ENCODE assay signal across 18 cellular contexts in genomic region chr6:131282417-131282816, GRCh38.
A peak's percentile ranks its signal among the peaks of the same experiment; 100 is the strongest.
DNase-seq lines count a peak whose midpoint lies in the region; ATAC-seq and TF ChIP-seq lines count a peak whose summit lies in the region.
"Had no signal": no experiment of that assay in that cellular context is flagged by ENCODE, and none has a peak within 500 bp of the region (broad histone marks: within the 10 kb centered on the region; RNA-seq: fewer than 3 reads in every experiment).

No MANE protein-coding gene starts in this region.

- no peak overlapping the region for H3K4me2 ChIP-seq in hepatocyte

- H3K79me2 ChIP-seq in hepatocyte = peaks cover 3% of the 10 kb centered on the region

- no peaks in the 10 kb centered on the region for H3K9me2 ChIP-seq in hepatocyte (replicated peaks; ENCODE audit: insufficient read depth)

- no peaks in the 10 kb centered on the region for H3K27me3 Mint-ChIP-seq in CD4-positive, alpha-beta T cell
- no peaks in the 10 kb centered on the region for H3K27me3 Mint-ChIP-seq in activated naive CD8-positive, alpha-beta T cell treated with anti-CD3 and anti-CD28 coated beads, Interleukin-2, amount 50 U/mL, for 24 hours
- H3K27me3 Mint-ChIP-seq in activated T-helper 2 cell treated with anti-CD3 and anti-CD28 coated beads, Interferon-gamma antibody, Interleukin-2, Interleukin-4, amounts not matched to agents 10 μg/mL and 5 μg/mL and 100 μg/mL, durations not matched to agents 14 hours and 24 hours and 36 hours (ENCODE audit: low read depth) = no peaks in the 10 kb centered on the region
- H3K27me3 Mint-ChIP-seq: CD4-positive, alpha-beta memory T cell had no signal

- TF ChIP-seq CTCF in CD4-positive, alpha-beta T cell (IDR thresholded peaks at IDR 0.05) = no peak
- TF ChIP-seq CTCF in hepatocyte (IDR thresholded peaks at IDR 0.05; ENCODE audit: poor library complexity) = no peak
- no peak for TF ChIP-seq CTCF in spleen (IDR thresholded peaks at IDR 0.05 in 8 of 11, conservative IDR thresholded peaks at IDR 0.05 in 3 of 11)
- TF ChIP-seq CTCF in stomach (IDR thresholded peaks at IDR 0.05) = no peak

- H3K36me3 ChIP-seq in hepatocyte (replicated peaks; ENCODE audit: insufficient read depth, low read depth) (no peaks in the 10 kb centered on the region), spleen (peaks cover 0 to 22% (median 0%) of the 10 kb centered on the region in 6 donors), stomach (peaks cover 0 to 12% (median 7%) of the 10 kb centered on the region in 4 donors)

- no peak for TF ChIP-seq POLR2A in spleen (IDR thresholded peaks at IDR 0.05)
- TF ChIP-seq POLR2A in stomach (IDR thresholded peaks at IDR 0.05) = no peak

- no peak for TF ChIP-seq EP300 in stomach (IDR thresholded peaks at IDR 0.05)

- H3K9me3 ChIP-seq in CD4-positive, alpha-beta T cell (ENCODE audit: control insufficient read depth, low read length) = no peaks in the 10 kb centered on the region
- H3K9me3 ChIP-seq in hepatocyte (ENCODE audit: low read depth) (no peaks in the 10 kb centered on the region), spleen (no peaks in the 10 kb centered on the region), stomach (no peaks in the 10 kb centered on the region)

- no peak for DNase-seq in CD4-positive, alpha-beta T cell
- DNase-seq in activated naive CD8-positive, alpha-beta T cell treated with anti-CD3 and anti-CD28 coated beads, Interleukin-2, amount 50 U/mL, for 24 hours = no peak
- DNase-seq in hepatocyte (ENCODE audit: low spot score) (no peak), spleen (no peak), stomach (no peak)
- DNase-seq in activated T-helper 2 cell treated with anti-CD3 and anti-CD28 coated beads, Interferon-gamma antibody, Interleukin-2, Interleukin-4, amounts not matched to agents 10 μg/mL and 5 μg/mL and 100 μg/mL, durations not matched to agents 14 hours and 24 hours and 36 hours (ENCODE audit: low spot score) = no peak
- DNase-seq: Calu3; CD4-positive, alpha-beta memory T cell; DMS153; Karpas-422; MV-4-11; NCI-H1105 treated with DMSO at 0.1 percent for 48 hours; NCI-H2029 treated with DMSO at 0.1 percent for 48 hours; NCI-H226; NCI-H510A treated with DMSO at 0.1 percent for 48 hours; NCI-H748 treated with DMSO at 0.1 percent for 48 hours; NK-92 treated with Interleukin-12 subunit alpha and Interleukin-12 subunit beta, amount 100 ng/mL, for 24 hours had no signal

- H4K20me1 ChIP-seq in hepatocyte (ENCODE audit: insufficient read depth, poor library complexity, severe bottlenecking) = no peaks in the 10 kb centered on the region

- intact Hi-C loops in CD4-positive, alpha-beta T cell (cut with DNase I, micrococcal nuclease) = loop anchor here in 1 of 2 experiments (5.0 kb wide), 2 partner anchors 35 to 45 kb away; no protein-coding TSS in a partner anchor
- intact Hi-C loops in spleen (cut with DNase I; ENCODE audit: low total_unique reads) (no loop called here), stomach (cut with DNase I; ENCODE audit: low total_unique reads) (no loop called here)
- intact Hi-C loops in activated T-helper 2 cell treated with anti-CD3 and anti-CD28 coated beads, Interferon-gamma antibody, Interleukin-2, Interleukin-4, amounts not matched to agents 10 μg/mL and 5 μg/mL and 100 μg/mL, durations not matched to agents 14 hours and 24 hours and 36 hours (cut with micrococcal nuclease) = loop anchor here (5.0 kb wide), 1 partner anchor 505 kb away; no protein-coding TSS in a partner anchor

- CTCF ChIA-PET in CD4-positive, alpha-beta T cell (lab: Charles Lee) = interaction anchor here (5.2 kb wide), 1 partner anchor 83 kb away, joined by 23 read pairs; no protein-coding TSS in a partner anchor

- H3K4me1 Mint-ChIP-seq in CD4-positive, alpha-beta T cell (ENCODE audit: low read depth) = peaks cover 89% of the 10 kb centered on the region
- peaks cover 38% of the 10 kb centered on the region for H3K4me1 Mint-ChIP-seq in activated naive CD8-positive, alpha-beta T cell treated with anti-CD3 and anti-CD28 coated beads, Interleukin-2, amount 50 U/mL, for 24 hours
- H3K4me1 Mint-ChIP-seq in activated T-helper 2 cell treated with anti-CD3 and anti-CD28 coated beads, Interferon-gamma antibody, Interleukin-2, Interleukin-4, amounts not matched to agents 10 μg/mL and 5 μg/mL and 100 μg/mL, durations not matched to agents 14 hours and 24 hours and 36 hours (ENCODE audit: low read depth) = peaks cover 16% of the 10 kb centered on the region

- peak overlapping the region; percentile 96 for H3K27ac Mint-ChIP-seq in CD4-positive, alpha-beta T cell
- H3K27ac Mint-ChIP-seq in activated naive CD8-positive, alpha-beta T cell treated with anti-CD3 and anti-CD28 coated beads, Interleukin-2, amount 50 U/mL, for 24 hours = peak overlapping the region; percentile 88
- no peak overlapping the region for H3K27ac Mint-ChIP-seq in activated T-helper 2 cell treated with anti-CD3 and anti-CD28 coated beads, Interferon-gamma antibody, Interleukin-2, Interleukin-4, amounts not matched to agents 10 μg/mL and 5 μg/mL and 100 μg/mL, durations not matched to agents 14 hours and 24 hours and 36 hours

- no peak overlapping the region for H3K4me3 ChIP-seq in hepatocyte
- H3K4me3 ChIP-seq in spleen = no peak overlapping the region
- no peak overlapping the region for H3K4me3 ChIP-seq in stomach

- H3K27ac ChIP-seq in CD4-positive, alpha-beta T cell (ENCODE audit: low read depth, low read length) = no peak overlapping the region
- H3K27ac ChIP-seq in hepatocyte (peak overlapping the region; percentile 52), spleen (peak overlapping the region in 7 of 8 donors; percentile 72 to 86 (median 81)), stomach (no peak overlapping the region)

- H3K36me3 Mint-ChIP-seq in CD4-positive, alpha-beta T cell (ENCODE audit: low read depth) = peaks cover 62% of the 10 kb centered on the region
- peaks cover 13% of the 10 kb centered on the region for H3K36me3 Mint-ChIP-seq in activated naive CD8-positive, alpha-beta T cell treated with anti-CD3 and anti-CD28 coated beads, Interleukin-2, amount 50 U/mL, for 24 hours (ENCODE audit: low read depth)
- H3K36me3 Mint-ChIP-seq in activated T-helper 2 cell treated with anti-CD3 and anti-CD28 coated beads, Interferon-gamma antibody, Interleukin-2, Interleukin-4, amounts not matched to agents 10 μg/mL and 5 μg/mL and 100 μg/mL, durations not matched to agents 14 hours and 24 hours and 36 hours (ENCODE audit: low read depth) = peaks cover 32% of the 10 kb centered on the region

- H3K4me3 Mint-ChIP-seq in CD4-positive, alpha-beta T cell = no peak overlapping the region
- H3K4me3 Mint-ChIP-seq in activated naive CD8-positive, alpha-beta T cell treated with anti-CD3 and anti-CD28 coated beads, Interleukin-2, amount 50 U/mL, for 24 hours = no peak overlapping the region
- H3K4me3 Mint-ChIP-seq in activated T-helper 2 cell treated with anti-CD3 and anti-CD28 coated beads, Interferon-gamma antibody, Interleukin-2, Interleukin-4, amounts not matched to agents 10 μg/mL and 5 μg/mL and 100 μg/mL, durations not matched to agents 14 hours and 24 hours and 36 hours (ENCODE audit: low read depth) = no peak overlapping the region

- H2AFZ ChIP-seq in hepatocyte = no peak overlapping the region

- H3K4me1 ChIP-seq in hepatocyte (ENCODE audit: insufficient read depth) = peaks cover 6% of the 10 kb centered on the region
- peaks cover 0 to 29% (median 17%) of the 10 kb centered on the region in 6 donors for H3K4me1 ChIP-seq in spleen
- no peaks in the 10 kb centered on the region for H3K4me1 ChIP-seq in stomach

- H3K27me3 ChIP-seq in CD4-positive, alpha-beta T cell (ENCODE audit: control insufficient read depth, insufficient read depth, low read length) = no peaks in the 10 kb centered on the region
- H3K27me3 ChIP-seq in hepatocyte = no peaks in the 10 kb centered on the region
- no peaks in the 10 kb centered on the region for H3K27me3 ChIP-seq in spleen (replicated peaks in 1 of 7)
- no peaks in the 10 kb centered on the region for H3K27me3 ChIP-seq in stomach

- peaks cover 5% of the 10 kb centered on the region for H3K9me3 Mint-ChIP-seq in CD4-positive, alpha-beta T cell
- peaks cover 13% of the 10 kb centered on the region for H3K9me3 Mint-ChIP-seq in activated naive CD8-positive, alpha-beta T cell treated with anti-CD3 and anti-CD28 coated beads, Interleukin-2, amount 50 U/mL, for 24 hours
- no peaks in the 10 kb centered on the region for H3K9me3 Mint-ChIP-seq in activated T-helper 2 cell treated with anti-CD3 and anti-CD28 coated beads, Interferon-gamma antibody, Interleukin-2, Interleukin-4, amounts not matched to agents 10 μg/mL and 5 μg/mL and 100 μg/mL, durations not matched to agents 14 hours and 24 hours and 36 hours

- POLR2A ChIA-PET in CD4-positive, alpha-beta T cell (lab: Charles Lee) = interaction anchor here (0.8 to 4.4 kb wide), 16 partner anchors 10 to 346 kb away, joined by 3 to 91 read pairs (median 5); partner anchors contain the start of gene MED23

- WGBS in hepatocyte (ENCODE audit: low lambda C conversion rate, missing lambda C conversion rate) = 91% methylated on average over 5 of the region's 5 CpGs
- WGBS in spleen, 5 donors = 74 to 95% (median 92%) methylated on average over 5 of the region's 5 CpGs
- 82 to 92% (median 88%) methylated on average over 5 of the region's 5 CpGs for WGBS in stomach, 5 donors

- ATAC-seq in CD4-positive, alpha-beta T cell (ENCODE audit: poor library complexity) = no peak
- ATAC-seq in activated naive CD8-positive, alpha-beta T cell treated with anti-CD3 and anti-CD28 coated beads, Interleukin-2, amount 50 U/mL, for 24 hours = no peak
- no peak for ATAC-seq in GM18909 (IDR thresholded peaks at IDR 0.05; ENCODE audit: poor library complexity, unreplicated experiment)

Comparison
In these comparisons a context has a peak if more than half of its experiments do, and no peak if none do; other contexts are left out.
1. H3K27ac ChIP-seq: peak in hepatocyte (single experiment) and spleen (7 of 8); none in CD4-positive, alpha-beta T cell (single experiment) and stomach (0 of 5).